9 cellular contexts compared by ENCODE assay signal in genomic region chr12:6376079-6376941, GRCh38. TPM values are rescaled to one million over a fixed set of nuclear protein-coding genes. Genes with fewer than 3 reads are reported as not detected.
DNase-seq lines count a peak whose midpoint lies in the region; ATAC-seq, FAIRE-seq and TF ChIP-seq lines count a peak whose summit lies in the region.
"Had no signal": no experiment of that assay in that cellular context is flagged by ENCODE, and none has a peak within 500 bp of the region (broad histone marks: within the 10 kb centered on the region; RNA-seq: fewer than 3 reads in every experiment).

No MANE protein-coding gene starts in this region.

- peak; percentile 73 for DNase-seq in H54 (ENCODE audit: insufficient read length, low spot score)
- peak; percentile 22 for DNase-seq in activated CD4-positive, alpha-beta memory T cell treated with anti-CD3 and anti-CD28 coated beads for 36 hours
- DNase-seq in left cardiac atrium: peak; percentile 60
- DNase-seq in retinal pigment epithelial cell (ENCODE audit: low read depth): peak; percentile 55
- no peak for DNase-seq in SK-N-DZ (ENCODE audit: low spot score)

- no peaks in the 10 kb centered on the region for H3K27me3 ChIP-seq in ACC112 (ENCODE audit: insufficient read depth, low read length)

- H3K4me3 Mint-ChIP-seq in activated CD4-positive, alpha-beta memory T cell treated with anti-CD3 and anti-CD28 coated beads for 36 hours: peak overlapping the region; percentile 28
- H3K4me3 Mint-ChIP-seq: memory B cell had no signal

- H3K36me3 ChIP-seq in ACC112 (ENCODE audit: insufficient read depth, low read length): no peaks in the 10 kb centered on the region

- H3K4me3 ChIP-seq in ACC112 (ENCODE audit: low read depth, low read length) (peak overlapping the region; percentile 2; the same call in 1 of the 2 replicates), retinal pigment epithelial cell (ENCODE audit: low read length) (no peak overlapping the region)

- intact Hi-C loops in activated CD4-positive, alpha-beta memory T cell treated with anti-CD3 and anti-CD28 coated beads for 36 hours (cut with micrococcal nuclease): no loop called here
- intact Hi-C loops in left cardiac atrium (cut with DNase I): no loop called here

- H3K79me2 ChIP-seq in ACC112 (ENCODE audit: control insufficient read depth, insufficient read depth, low read length, unreplicated experiment): no peaks in the 10 kb centered on the region

- no peak for FAIRE-seq in H54 (lab: Jason Lieb, UNC)

- TF ChIP-seq CTCF in retinal pigment epithelial cell (conservative IDR thresholded peaks at IDR 0.05; ENCODE audit: low read depth, low read length): peak; percentile 53

- peaks cover 2% of the 10 kb centered on the region for H3K27me3 Mint-ChIP-seq in activated CD4-positive, alpha-beta memory T cell treated with anti-CD3 and anti-CD28 coated beads for 36 hours

- peaks cover 59% of the 10 kb centered on the region for H3K4me1 ChIP-seq in ACC112 (ENCODE audit: control insufficient read depth, insufficient read depth, low read length, unreplicated experiment)

- H3K27ac Mint-ChIP-seq in activated CD4-positive, alpha-beta memory T cell treated with anti-CD3 and anti-CD28 coated beads for 36 hours: no peak overlapping the region
- H3K27ac Mint-ChIP-seq: memory B cell had no signal

- peaks cover 27% of the 10 kb centered on the region for H3K4me1 Mint-ChIP-seq in activated CD4-positive, alpha-beta memory T cell treated with anti-CD3 and anti-CD28 coated beads for 36 hours (ENCODE audit: low read depth)

- H3K27ac ChIP-seq in ACC112 (ENCODE audit: low read depth, low read length): peak overlapping the region; percentile 78

- H3K9me3 Mint-ChIP-seq in activated CD4-positive, alpha-beta memory T cell treated with anti-CD3 and anti-CD28 coated beads for 36 hours: no peaks in the 10 kb centered on the region
- H3K9me3 Mint-ChIP-seq: memory B cell had no signal

- TF ChIP-seq POLR2A in H54 (IDR thresholded peaks at IDR 0.05; ENCODE audit: low read depth, low read length): no peak

- ATAC-seq in left cardiac atrium (peak; percentile 65 to 66), GM21515 (IDR thresholded peaks at IDR 0.05; ENCODE audit: unreplicated experiment) (no peak), HG02885 (IDR thresholded peaks at IDR 0.05; ENCODE audit: poor library complexity, unreplicated experiment) (no peak)

- no peak overlapping the region for H2AFZ ChIP-seq in ACC112 (ENCODE audit: low read length, unreplicated experiment)

- POLR2A ChIA-PET in activated CD4-positive, alpha-beta memory T cell treated with anti-CD3 and anti-CD28 coated beads for 36 hours (lab: Charles Lee): no interaction called here

- CTCF ChIA-PET in activated CD4-positive, alpha-beta memory T cell treated with anti-CD3 and anti-CD28 coated beads for 36 hours (lab: Charles Lee): interaction anchor here (1.0 kb wide), 1 partner anchor 8 kb away, joined by 3 read pairs; no protein-coding TSS in a partner anchor

- H3K36me3 Mint-ChIP-seq in activated CD4-positive, alpha-beta memory T cell treated with anti-CD3 and anti-CD28 coated beads for 36 hours: no peaks in the 10 kb centered on the region
- H3K36me3 Mint-ChIP-seq: memory B cell had no signal

RNA-seq across cellular contexts. Expression of gene SCNN1A, which starts 0.9 kb away (rescaled TPM):
- under 1 TPM; 0.17 to 0.26 TPM for total RNA-seq in activated CD4-positive, alpha-beta memory T cell treated with anti-CD3 and anti-CD28 coated beads for 36 hours
- 1 to 10 TPM in 1 of 2 donors, under 1 TPM in 1; 0.85 to 3.5 TPM for total RNA-seq in left cardiac atrium
- polyA plus RNA-seq in SK-N-DZ (2014; cell fraction: cytosol; rRNA removed): not detected in 2 replicates
- not detected in 2 replicates for polyA plus RNA-seq in SK-N-DZ (2014; cell fraction: nucleus; rRNA removed)

RNA-seq across cellular contexts. Expression of gene LTBR, which starts 7.7 kb away (rescaled TPM):
- 1 to 10 TPM; 1.5 to 1.9 TPM for total RNA-seq in activated CD4-positive, alpha-beta memory T cell treated with anti-CD3 and anti-CD28 coated beads for 36 hours
- 10 to 100 TPM; 40.4 to 66.6 TPM for total RNA-seq in left cardiac atrium
- polyA plus RNA-seq in SK-N-DZ (2014; cell fraction: cytosol; rRNA removed): 10.8 and 12.9 TPM in 2 replicates
- 10.8 and 14.2 TPM in 2 replicates for polyA plus RNA-seq in SK-N-DZ (2014; cell fraction: nucleus; rRNA removed)

RNA-seq across cellular contexts. Expression of gene TNFRSF1A, which starts 34.4 kb away (rescaled TPM):
- 10 to 100 TPM; 47.5 to 49.6 TPM for total RNA-seq in activated CD4-positive, alpha-beta memory T cell treated with anti-CD3 and anti-CD28 coated beads for 36 hours
- 100 to 1,000 TPM in 1 of 2 donors, 10 to 100 TPM in 1; 89.6 to 117 TPM for total RNA-seq in left cardiac atrium
- 16.6 and 21.6 TPM in 2 replicates for polyA plus RNA-seq in SK-N-DZ (2014; cell fraction: cytosol; rRNA removed)
- polyA plus RNA-seq in SK-N-DZ (2014; cell fraction: nucleus; rRNA removed): 10.3 and 11.6 TPM in 2 replicates

Comparison
In these comparisons a context has a peak if more than half of its experiments do, and no peak if none do; other contexts are left out.
1. ATAC-seq: peak in left cardiac atrium (2 of 2); none in GM21515 (single experiment) and HG02885 (single experiment).
2. RNA of gene LTBR, which starts 7.7 kb away (total RNA-seq): 40.4 to 66.6 TPM in left cardiac atrium; 1.5 to 1.9 TPM in activated CD4-positive, alpha-beta memory T cell treated with anti-CD3 and anti-CD28 coated beads for 36 hours; every median in the first group is over 10 times any median in the second.